Comparison of ENCODE assay signal across 10 cellular contexts in the genomic region with DNA sequence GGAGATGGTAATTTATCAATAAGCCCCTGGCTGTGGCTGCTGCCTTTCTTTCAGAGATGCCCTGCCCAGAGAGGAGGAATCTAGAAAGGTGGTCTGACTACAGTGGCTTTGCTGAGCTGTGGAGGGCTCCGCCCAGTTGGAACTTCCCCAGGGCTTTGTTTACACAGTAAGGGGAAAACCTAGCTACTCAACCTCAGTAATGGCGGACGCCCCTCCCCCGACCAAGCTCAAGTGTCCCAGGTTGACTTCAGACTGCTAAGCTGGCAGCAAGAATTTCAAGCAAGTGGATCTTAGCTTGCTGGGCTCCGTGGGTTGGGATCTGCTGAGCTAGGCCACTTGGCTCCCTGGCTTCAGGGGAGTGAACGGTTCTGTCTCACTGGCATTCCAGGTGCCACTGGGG.
DNase-seq lines count a peak whose midpoint lies in the region; ATAC-seq and TF ChIP-seq lines count a peak whose summit lies in the region.
"Had no signal": no experiment of that assay in that cellular context is flagged by ENCODE, and none has a peak within 500 bp of the region (broad histone marks: within the 10 kb centered on the region; RNA-seq: fewer than 3 reads in every experiment).

No MANE protein-coding gene starts in this region.

- H3K4me1 ChIP-seq in BE2C = no peaks in the 10 kb centered on the region

- H3K36me3 ChIP-seq in BE2C = no peaks in the 10 kb centered on the region

- TF ChIP-seq CTCF in BE2C (IDR thresholded peaks at IDR 0.05; ENCODE audit: low read depth, low read length) = no peak

- peaks cover 27% of the 10 kb centered on the region for H3K9me3 Mint-ChIP-seq in activated T-helper 1 cell treated with anti-CD3 and anti-CD28 coated beads, Interleukin-12 subunit alpha, Interleukin-12 subunit beta, Interleukin-2, Interleukin-4 antibody, amounts not matched to agents 30 ng/mL and 10 ng/mL and 1 ng/mL, durations not matched to agents 14 hours and 24 hours and 36 hours

- no peaks in the 10 kb centered on the region for H3K27me3 Mint-ChIP-seq in activated T-helper 1 cell treated with anti-CD3 and anti-CD28 coated beads, Interleukin-12 subunit alpha, Interleukin-12 subunit beta, Interleukin-2, Interleukin-4 antibody, amounts not matched to agents 30 ng/mL and 10 ng/mL and 1 ng/mL, durations not matched to agents 14 hours and 24 hours and 36 hours (ENCODE audit: insufficient read depth)
- H3K27me3 Mint-ChIP-seq: activated CD8-positive, alpha-beta memory T cell treated with anti-CD3 and anti-CD28 coated beads, Interleukin-2, amount 10 ng/mL, durations not matched to agents 7 days and 5 days had no signal

- H3K4me3 Mint-ChIP-seq in activated T-helper 1 cell treated with anti-CD3 and anti-CD28 coated beads, Interleukin-12 subunit alpha, Interleukin-12 subunit beta, Interleukin-2, Interleukin-4 antibody, amounts not matched to agents 30 ng/mL and 10 ng/mL and 1 ng/mL, durations not matched to agents 14 hours and 24 hours and 36 hours = no peak overlapping the region
- H3K4me3 Mint-ChIP-seq: activated CD8-positive, alpha-beta memory T cell treated with anti-CD3 and anti-CD28 coated beads, Interleukin-2, amount 10 ng/mL, durations not matched to agents 7 days and 5 days had no signal

- no peak overlapping the region for H3K27ac Mint-ChIP-seq in activated T-helper 1 cell treated with anti-CD3 and anti-CD28 coated beads, Interleukin-12 subunit alpha, Interleukin-12 subunit beta, Interleukin-2, Interleukin-4 antibody, amounts not matched to agents 30 ng/mL and 10 ng/mL and 1 ng/mL, durations not matched to agents 14 hours and 24 hours and 36 hours
- H3K27ac Mint-ChIP-seq: activated CD8-positive, alpha-beta memory T cell treated with anti-CD3 and anti-CD28 coated beads, Interleukin-2, amount 10 ng/mL, durations not matched to agents 7 days and 5 days had no signal

- peak; percentile 70 for ATAC-seq in HG02938 (IDR thresholded peaks at IDR 0.05; ENCODE audit: unreplicated experiment)
- ATAC-seq in stimulated activated naive CD8-positive, alpha-beta T cell treated with anti-CD3 and anti-CD28 coated beads, Interleukin-15, Interleukin-2, amounts not matched to agents 100 U/mL and 50 U/mL, for 24 hours = peak; percentile 65
- ATAC-seq: activated CD8-positive, alpha-beta memory T cell treated with anti-CD3 and anti-CD28 coated beads, Interleukin-2, amount 10 ng/mL, durations not matched to agents 7 days and 5 days had no signal

- peaks cover 6% of the 10 kb centered on the region for H3K4me1 Mint-ChIP-seq in activated T-helper 1 cell treated with anti-CD3 and anti-CD28 coated beads, Interleukin-12 subunit alpha, Interleukin-12 subunit beta, Interleukin-2, Interleukin-4 antibody, amounts not matched to agents 30 ng/mL and 10 ng/mL and 1 ng/mL, durations not matched to agents 14 hours and 24 hours and 36 hours (ENCODE audit: low read depth)
- H3K4me1 Mint-ChIP-seq: activated CD8-positive, alpha-beta memory T cell treated with anti-CD3 and anti-CD28 coated beads, Interleukin-2, amount 10 ng/mL, durations not matched to agents 7 days and 5 days had no signal

- intact Hi-C loops in activated T-helper 1 cell treated with anti-CD3 and anti-CD28 coated beads, Interleukin-12 subunit alpha, Interleukin-12 subunit beta, Interleukin-2, Interleukin-4 antibody, amounts not matched to agents 30 ng/mL and 10 ng/mL and 1 ng/mL, durations not matched to agents 14 hours and 24 hours and 36 hours (cut with micrococcal nuclease) = no loop called here

- DNase-seq in activated gamma-delta T cell treated with anti-CD3 and anti-CD28 coated beads, Interleukin-2, amount 50 U/mL, for 16 hours (ENCODE audit: low read depth) = peak; percentile 1
- DNase-seq in activated gamma-delta T cell (lab: John Stamatoyannopoulos, UW) = no peak
- DNase-seq in activated T-helper 1 cell treated with anti-CD3 and anti-CD28 coated beads, Interleukin-12 subunit alpha, Interleukin-12 subunit beta, Interleukin-2, Interleukin-4 antibody, amounts not matched to agents 30 ng/mL and 10 ng/mL and 1 ng/mL, durations not matched to agents 14 hours and 24 hours and 36 hours (ENCODE audit: low spot score) = peak; percentile 7
- peak; percentile 47 for DNase-seq in stimulated activated naive CD8-positive, alpha-beta T cell treated with anti-CD3 and anti-CD28 coated beads, Interleukin-15, Interleukin-2, amounts not matched to agents 100 U/mL and 50 U/mL, for 24 hours
- no peak for DNase-seq in iPS-NIHi11 (ENCODE audit: low spot score)
- DNase-seq in caudate nucleus (lab: John Stamatoyannopoulos, UW) = no peak
- DNase-seq in BE2C = no peak
- DNase-seq: activated CD8-positive, alpha-beta memory T cell treated with anti-CD3 and anti-CD28 coated beads, Interleukin-2, amount 10 ng/mL, durations not matched to agents 7 days and 5 days had no signal

- peaks cover 3% of the 10 kb centered on the region for H3K36me3 Mint-ChIP-seq in activated T-helper 1 cell treated with anti-CD3 and anti-CD28 coated beads, Interleukin-12 subunit alpha, Interleukin-12 subunit beta, Interleukin-2, Interleukin-4 antibody, amounts not matched to agents 30 ng/mL and 10 ng/mL and 1 ng/mL, durations not matched to agents 14 hours and 24 hours and 36 hours (ENCODE audit: low read depth)

- H3K27me3 ChIP-seq in BE2C = no peaks in the 10 kb centered on the region

- no peak overlapping the region for H3K27ac ChIP-seq in caudate nucleus (ENCODE audit: low read depth, low read length)
- H3K27ac ChIP-seq: C4-2B had no signal

- no peak overlapping the region for H3K4me3 ChIP-seq in BE2C (ENCODE audit: low read depth, low read length)

- H3K9me3 ChIP-seq in BE2C = no peaks in the 10 kb centered on the region

Comparison
In these comparisons a context has a peak if more than half of its experiments do, and no peak if none do; other contexts are left out.
1. DNase-seq: peak in activated gamma-delta T cell treated with anti-CD3 and anti-CD28 coated beads, Interleukin-2, amount 50 U/mL, for 16 hours (single experiment), activated T-helper 1 cell treated with anti-CD3 and anti-CD28 coated beads, Interleukin-12 subunit alpha, Interleukin-12 subunit beta, Interleukin-2, Interleukin-4 antibody, amounts not matched to agents 30 ng/mL and 10 ng/mL and 1 ng/mL, durations not matched to agents 14 hours and 24 hours and 36 hours (single experiment) and stimulated activated naive CD8-positive, alpha-beta T cell treated with anti-CD3 and anti-CD28 coated beads, Interleukin-15, Interleukin-2, amounts not matched to agents 100 U/mL and 50 U/mL, for 24 hours (single experiment); none in activated gamma-delta T cell (single experiment), iPS-NIHi11 (single experiment), caudate nucleus (0 of 61) and BE2C (single experiment).